ENCODE assay signal across 12 cellular contexts in the genomic region with DNA sequence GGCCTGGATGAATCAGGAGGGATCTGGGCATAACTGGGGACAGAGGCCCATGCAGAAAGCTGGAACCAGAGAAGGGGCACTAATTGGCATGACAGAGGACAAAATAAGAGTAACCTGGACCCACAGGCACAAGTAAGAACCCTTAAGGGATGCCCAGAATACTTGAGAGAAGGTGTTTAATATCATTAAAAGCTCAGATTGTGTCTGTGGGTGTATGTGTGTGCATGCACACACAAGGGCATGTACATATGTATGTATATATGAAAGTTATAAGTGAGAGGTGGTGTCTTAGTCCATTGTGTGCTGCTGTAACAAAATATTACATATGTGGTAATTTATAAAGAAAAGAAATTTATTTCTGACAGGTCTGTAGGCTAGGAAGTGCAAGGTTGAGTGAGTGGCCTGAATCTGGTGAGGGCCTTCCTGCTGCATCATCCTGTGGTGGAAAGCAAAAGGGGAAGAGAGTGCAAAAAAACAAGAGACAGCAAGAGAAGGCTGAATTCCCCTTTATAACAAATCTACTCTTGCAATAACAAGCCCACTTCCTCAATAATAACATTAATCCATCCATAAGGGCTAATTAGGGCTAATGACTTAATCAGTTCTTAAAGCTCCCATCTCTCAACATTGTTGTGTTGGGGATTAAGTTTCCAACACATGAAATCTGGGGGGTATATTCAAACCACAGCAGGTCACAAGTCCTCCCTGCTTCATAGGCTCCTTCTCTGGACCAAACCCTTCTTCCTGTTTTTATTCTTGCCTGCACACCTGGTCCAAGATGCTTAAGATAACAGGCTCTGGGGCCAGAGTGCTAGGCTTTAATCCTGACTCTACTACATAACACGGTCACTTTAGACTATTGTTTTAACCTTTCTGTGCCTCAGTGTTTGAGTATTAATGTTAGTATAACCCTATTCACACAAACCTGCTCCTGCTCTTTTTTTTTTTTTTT.
DNase-seq lines count a peak whose midpoint lies in the region; ATAC-seq and TF ChIP-seq lines count a peak whose summit lies in the region.
"Had no signal": no experiment of that assay in that cellular context is flagged by ENCODE, and none has a peak within 500 bp of the region (broad histone marks: within the 10 kb centered on the region; RNA-seq: fewer than 3 reads in every experiment).

No MANE protein-coding gene starts in this region.

- TF ChIP-seq EP300 in gastroesophageal sphincter (IDR thresholded peaks at IDR 0.05) = no peak

- no peak overlapping the region for H3K9ac ChIP-seq in GM23248

- no peaks in the 10 kb centered on the region for H3K9me2 ChIP-seq in GM23248 (ENCODE audit: insufficient read depth)

- in situ Hi-C loops in GM23248 (cut with MboI) = no loop called here

- no peaks in the 10 kb centered on the region for H3K4me1 ChIP-seq in left lung
- peaks cover 7% of the 10 kb centered on the region; the same call in 1 of the 2 replicates for H3K4me1 ChIP-seq in GM23248 (ENCODE audit: insufficient read depth)
- H3K4me1 ChIP-seq in uterus = no peaks in the 10 kb centered on the region
- H3K4me1 ChIP-seq in gastroesophageal sphincter = no peaks in the 10 kb centered on the region

- no peak overlapping the region for H3K4me3 ChIP-seq in left lung
- no peak overlapping the region for H3K4me3 ChIP-seq in GM23248
- H3K4me3 ChIP-seq in uterus = no peak overlapping the region
- no peak overlapping the region for H3K4me3 ChIP-seq in gastroesophageal sphincter
- H3K4me3 ChIP-seq: cardiac muscle cell, upper lobe of left lung had no signal

- no peak overlapping the region for H3K27ac ChIP-seq in left lung
- no peak overlapping the region for H3K27ac ChIP-seq in GM23248
- no peak overlapping the region for H3K27ac ChIP-seq in uterus
- no peak overlapping the region for H3K27ac ChIP-seq in gastroesophageal sphincter
- H3K27ac ChIP-seq: cardiac muscle cell, upper lobe of left lung had no signal

- H4K20me1 ChIP-seq in GM23248 (ENCODE audit: insufficient read depth) = no peaks in the 10 kb centered on the region

- H3F3A ChIP-seq in GM23248 (ENCODE audit: insufficient read depth) = peaks cover 9% of the 10 kb centered on the region; the same call in 1 of the 2 replicates

- 84 to 94% methylated on average over 1 of the region's 1 CpG for WGBS in GM23248 (ENCODE audit: low coverage in 1 of 2, low lambda C conversion rate in 2 of 2, missing lambda C conversion rate in 2 of 2), 2 experiments
- WGBS in gastroesophageal sphincter (ENCODE audit: low coverage in 1 of 2), 2 donors = 64 to 80% methylated on average over 1 of the region's 1 CpG

- peak; percentile 83 for DNase-seq in KG1 (lab: John Stamatoyannopoulos, UW)
- DNase-seq in left lung = no peak
- no peak for DNase-seq in GM23248
- no peak for DNase-seq in uterus
- DNase-seq in NCI-H2227 (lab: John Stamatoyannopoulos, UW; ENCODE audit: unreplicated experiment) = no peak
- DNase-seq: activated CD4-positive, alpha-beta T cell treated with anti-CD3 and anti-CD28 coated beads, Interleukin-2, amount 10 ng/mL, durations not matched to agents 24 days and 14 days; NCI-H2081; upper lobe of left lung had no signal

- no peak overlapping the region for H2AFZ ChIP-seq in GM23248

- no peaks in the 10 kb centered on the region for H3K27me3 ChIP-seq in left lung
- H3K27me3 ChIP-seq in GM23248 (replicated peaks; ENCODE audit: insufficient read depth) = no peaks in the 10 kb centered on the region
- H3K27me3 ChIP-seq in uterus = no peaks in the 10 kb centered on the region
- no peaks in the 10 kb centered on the region for H3K27me3 ChIP-seq in gastroesophageal sphincter
- H3K27me3 ChIP-seq: cardiac muscle cell, upper lobe of left lung had no signal

- ATAC-seq in GM18861 (IDR thresholded peaks at IDR 0.05; ENCODE audit: unreplicated experiment) = peak; percentile 71
- peak; percentile 75 for ATAC-seq in HG02623 (IDR thresholded peaks at IDR 0.05; ENCODE audit: unreplicated experiment)
- peak; percentile 52 for ATAC-seq in left lung
- ATAC-seq in gastroesophageal sphincter = no peak

- no peak overlapping the region for H3K4me2 ChIP-seq in GM23248 (ENCODE audit: unreplicated experiment)

- H3K9me3 ChIP-seq in left lung (no peaks in the 10 kb centered on the region), GM23248 (ENCODE audit: low read depth) (no peaks in the 10 kb centered on the region), uterus (no peaks in the 10 kb centered on the region), gastroesophageal sphincter (no peaks in the 10 kb centered on the region)
- H3K9me3 ChIP-seq: upper lobe of left lung had no signal

- no peaks in the 10 kb centered on the region for H3K79me2 ChIP-seq in GM23248 (ENCODE audit: insufficient read depth)

- TF ChIP-seq CTCF in left lung (IDR thresholded peaks at IDR 0.05) (no peak), uterus (IDR thresholded peaks at IDR 0.05) (no peak), gastroesophageal sphincter (IDR thresholded peaks at IDR 0.05) (no peak)

- intact Hi-C loops in left lung (cut with DNase I) = no loop called here
- intact Hi-C loops in uterus (cut with DNase I; ENCODE audit: low total_unique reads) = no loop called here

- TF ChIP-seq POLR2A in uterus (IDR thresholded peaks at IDR 0.05) = no peak
- TF ChIP-seq POLR2A in gastroesophageal sphincter (IDR thresholded peaks at IDR 0.05) = no peak

- H3K36me3 ChIP-seq in left lung = no peaks in the 10 kb centered on the region
- H3K36me3 ChIP-seq in GM23248 (ENCODE audit: low read depth) = no peaks in the 10 kb centered on the region
- H3K36me3 ChIP-seq in uterus = no peaks in the 10 kb centered on the region
- H3K36me3 ChIP-seq in gastroesophageal sphincter = no peaks in the 10 kb centered on the region
- H3K36me3 ChIP-seq: cardiac muscle cell, upper lobe of left lung had no signal
